ENCODE assay signal across 15 cellular contexts in the genomic region with DNA sequence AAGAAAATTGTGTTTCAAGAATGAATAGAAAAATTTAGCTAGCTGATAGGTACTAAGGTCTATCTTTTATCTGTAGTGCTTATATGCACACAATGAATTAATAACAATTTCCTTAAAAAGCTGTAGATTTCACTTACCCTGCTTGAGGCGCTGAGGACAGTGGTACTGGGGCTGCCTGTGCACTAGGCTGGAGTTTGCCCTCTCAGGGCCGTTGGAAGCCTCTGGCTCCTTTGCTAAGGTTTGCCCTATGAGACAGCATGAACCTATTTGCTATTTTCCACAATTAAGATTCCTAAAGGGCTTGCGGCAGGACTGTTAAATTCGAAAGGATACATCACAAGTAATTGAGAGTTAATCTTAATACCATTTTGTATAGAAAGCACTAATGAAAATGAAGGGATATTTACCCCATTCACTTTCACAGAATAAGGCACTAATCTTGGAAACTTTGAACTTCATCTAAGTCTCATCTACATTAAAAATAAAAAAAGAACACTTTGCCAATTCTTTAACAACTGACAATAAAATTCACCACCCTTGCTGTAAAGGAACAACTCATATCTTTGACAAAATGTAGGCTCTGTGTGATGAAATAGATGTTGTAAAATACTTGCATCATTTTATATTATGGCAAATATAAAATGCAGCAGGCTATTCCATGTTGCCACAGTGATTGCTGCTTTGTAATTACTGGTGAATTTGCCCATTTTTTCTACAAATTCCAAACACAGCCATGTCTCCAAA.
"Had no signal": no experiment of that assay in that cellular context is flagged by ENCODE, and none has a peak within 500 bp of the region (broad histone marks: within the 10 kb centered on the region; RNA-seq: fewer than 3 reads in every experiment).

No MANE protein-coding gene starts in this region.

- H3K4me3 Mint-ChIP-seq: natural killer cell treated with Interleukin-12 subunit alpha and Interleukin-12 subunit beta and Interleukin-15 and Interleukin-18, amount 100 ng/mL, for 72 hours; neural progenitor cell; type B pancreatic cell had no signal

- H2AFZ ChIP-seq: hepatocyte, neural progenitor cell had no signal

- H3K27ac ChIP-seq: coronary artery, hepatocyte, neural progenitor cell, ovary, right atrium auricular region, sigmoid colon, skin epidermis had no signal

- H3K79me2 ChIP-seq: hepatocyte had no signal

- H3K9me3 Mint-ChIP-seq: natural killer cell treated with Interleukin-12 subunit alpha and Interleukin-12 subunit beta and Interleukin-15 and Interleukin-18, amount 100 ng/mL, for 72 hours; neural progenitor cell had no signal

- H3K27me3 ChIP-seq: hepatocyte, ovary, right atrium auricular region, sigmoid colon had no signal

- H3K36me3 Mint-ChIP-seq: natural killer cell treated with Interleukin-12 subunit alpha and Interleukin-12 subunit beta and Interleukin-15 and Interleukin-18, amount 100 ng/mL, for 72 hours; neural progenitor cell; type B pancreatic cell had no signal

- H3K9me3 ChIP-seq: ovary, right atrium auricular region, sigmoid colon had no signal

- H3K4me3 ChIP-seq: coronary artery, hepatocyte, neural progenitor cell, ovary, right atrium auricular region, sigmoid colon, skin epidermis had no signal

- H3K9ac ChIP-seq: neural progenitor cell had no signal

- H3K4me2 ChIP-seq: hepatocyte, neural progenitor cell had no signal

- H3K4me1 ChIP-seq: right atrium auricular region, sigmoid colon had no signal

- H3K36me3 ChIP-seq: neural progenitor cell, ovary, right atrium auricular region, sigmoid colon had no signal

- ATAC-seq: natural killer cell treated with Interleukin-12 subunit alpha and Interleukin-12 subunit beta and Interleukin-15 and Interleukin-18, amount 100 ng/mL, for 72 hours had no signal

- DNase-seq: effector CD4-positive, alpha-beta T cell; foreskin melanocyte; head of caudate nucleus; mammary epithelial cell; nucleus accumbens; ovary; sigmoid colon; stimulated activated naive CD4-positive, alpha-beta T cell treated with Interleukin-2 at 50 U/mL for 16 hours had no signal

- H3K27me3 Mint-ChIP-seq: type B pancreatic cell had no signal

- H3K27ac Mint-ChIP-seq: natural killer cell treated with Interleukin-12 subunit alpha and Interleukin-12 subunit beta and Interleukin-15 and Interleukin-18, amount 100 ng/mL, for 72 hours; neural progenitor cell; type B pancreatic cell had no signal
